ENCODE assay signal across 9 cellular contexts in genomic region chr16:66548868-66549267, GRCh38. TPM values are rescaled to one million over a fixed set of nuclear protein-coding genes. Genes with fewer than 3 reads are reported as not detected.
DNase-seq lines count a peak whose midpoint lies in the region; ATAC-seq and TF ChIP-seq lines count a peak whose summit lies in the region.
"Had no signal": no experiment of that assay in that cellular context is flagged by ENCODE, and none has a peak within 500 bp of the region (broad histone marks: within the 10 kb centered on the region; RNA-seq: fewer than 3 reads in every experiment).

No MANE protein-coding gene starts in this region.

- peak overlapping the region; percentile 62 for H3K4me3 Mint-ChIP-seq in activated T-helper 2 cell treated with anti-CD3 and anti-CD28 coated beads, Interferon-gamma antibody, Interleukin-2, Interleukin-4, amounts not matched to agents 10 μg/mL and 5 μg/mL and 100 μg/mL, durations not matched to agents 14 hours and 24 hours and 36 hours (ENCODE audit: low read depth)

- H3K4me1 ChIP-seq in HUES48 (ENCODE audit: control insufficient read depth, insufficient read depth, low read length) (peaks cover 4% of the 10 kb centered on the region), iPS-18a (ENCODE audit: control insufficient read depth, low read depth, low read length) (peaks cover 5% of the 10 kb centered on the region), spleen (peaks cover 29 to 97% (median 80%) of the 10 kb centered on the region in 6 donors), mucosa of descending colon (ENCODE audit: low read depth) (peaks cover 30% of the 10 kb centered on the region)

- H3K36me3 Mint-ChIP-seq in activated T-helper 2 cell treated with anti-CD3 and anti-CD28 coated beads, Interferon-gamma antibody, Interleukin-2, Interleukin-4, amounts not matched to agents 10 μg/mL and 5 μg/mL and 100 μg/mL, durations not matched to agents 14 hours and 24 hours and 36 hours (ENCODE audit: low read depth), result peaks cover 18% of the 10 kb centered on the region

- H3K27ac ChIP-seq in HUES48 (ENCODE audit: low read depth, low read length) (peak overlapping the region; percentile 89), iPS-18a (ENCODE audit: low read length) (no peak overlapping the region), spleen (peak overlapping the region; percentile 95 to 98 (median 96))

- peak overlapping the region; percentile 85 for H3K27ac Mint-ChIP-seq in activated T-helper 2 cell treated with anti-CD3 and anti-CD28 coated beads, Interferon-gamma antibody, Interleukin-2, Interleukin-4, amounts not matched to agents 10 μg/mL and 5 μg/mL and 100 μg/mL, durations not matched to agents 14 hours and 24 hours and 36 hours

- H3K9ac ChIP-seq in HUES48 (ENCODE audit: low read depth, low read length), result peak overlapping the region; percentile 71
- H3K9ac ChIP-seq in iPS-18a (ENCODE audit: low read length), result peak overlapping the region; percentile 81

- H3K4me1 Mint-ChIP-seq in activated T-helper 2 cell treated with anti-CD3 and anti-CD28 coated beads, Interferon-gamma antibody, Interleukin-2, Interleukin-4, amounts not matched to agents 10 μg/mL and 5 μg/mL and 100 μg/mL, durations not matched to agents 14 hours and 24 hours and 36 hours (ENCODE audit: low read depth), result peaks cover 46% of the 10 kb centered on the region

- no peak for DNase-seq in activated T-helper 2 cell treated with anti-CD3 and anti-CD28 coated beads, Interferon-gamma antibody, Interleukin-2, Interleukin-4, amounts not matched to agents 10 μg/mL and 5 μg/mL and 100 μg/mL, durations not matched to agents 14 hours and 24 hours and 36 hours (ENCODE audit: low spot score)
- no peak for DNase-seq in spleen
- DNase-seq in mucosa of descending colon, result no peak

- no peaks in the 10 kb centered on the region for H3K9me3 Mint-ChIP-seq in activated T-helper 2 cell treated with anti-CD3 and anti-CD28 coated beads, Interferon-gamma antibody, Interleukin-2, Interleukin-4, amounts not matched to agents 10 μg/mL and 5 μg/mL and 100 μg/mL, durations not matched to agents 14 hours and 24 hours and 36 hours

- TF ChIP-seq CTCF in spleen (IDR thresholded peaks at IDR 0.05 in 8 of 11, conservative IDR thresholded peaks at IDR 0.05 in 3 of 11), result no peak
- TF ChIP-seq CTCF in mucosa of descending colon (IDR thresholded peaks at IDR 0.05), result no peak

- H3K9me3 ChIP-seq in HUES48 (ENCODE audit: control insufficient read depth, insufficient read depth, low read length), result no peaks in the 10 kb centered on the region
- no peaks in the 10 kb centered on the region for H3K9me3 ChIP-seq in iPS-18a (ENCODE audit: control insufficient read depth, low read depth, low read length)
- no peaks in the 10 kb centered on the region for H3K9me3 ChIP-seq in spleen
- no peaks in the 10 kb centered on the region for H3K9me3 ChIP-seq in mucosa of descending colon

- H3K27me3 ChIP-seq in HUES48 (ENCODE audit: control insufficient read depth, insufficient read depth, low read length) (peaks cover 21% of the 10 kb centered on the region), iPS-18a (ENCODE audit: control insufficient read depth, insufficient read depth, low read length) (peaks cover 17% of the 10 kb centered on the region), spleen (replicated peaks in 1 of 7) (no peaks in the 10 kb centered on the region)

- 33 to 64% (median 45%) methylated on average over 9 of the region's 9 CpGs for WGBS in spleen, 5 donors

- intact Hi-C loops in activated T-helper 2 cell treated with anti-CD3 and anti-CD28 coated beads, Interferon-gamma antibody, Interleukin-2, Interleukin-4, amounts not matched to agents 10 μg/mL and 5 μg/mL and 100 μg/mL, durations not matched to agents 14 hours and 24 hours and 36 hours (cut with micrococcal nuclease), result no loop called here
- intact Hi-C loops in spleen (cut with DNase I; ENCODE audit: low total_unique reads) (no loop called here), mucosa of descending colon (cut with DNase I, micrococcal nuclease) (no loop called here)

- no peaks in the 10 kb centered on the region for H3K36me3 ChIP-seq in HUES48 (ENCODE audit: control insufficient read depth, insufficient read depth, low read length)
- H3K36me3 ChIP-seq in iPS-18a (ENCODE audit: control insufficient read depth, low read depth, low read length), result no peaks in the 10 kb centered on the region
- peaks cover 0 to 16% (median 0%) of the 10 kb centered on the region in 6 donors for H3K36me3 ChIP-seq in spleen
- H3K36me3 ChIP-seq in mucosa of descending colon (ENCODE audit: low read depth), result no peaks in the 10 kb centered on the region

- ATAC-seq in GM21367 (IDR thresholded peaks at IDR 0.05; ENCODE audit: unreplicated experiment) (no peak), mucosa of descending colon (no peak), GM19395 (IDR thresholded peaks at IDR 0.05; ENCODE audit: unreplicated experiment) (no peak), HG02759 (IDR thresholded peaks at IDR 0.05; ENCODE audit: unreplicated experiment) (no peak)

- no peaks in the 10 kb centered on the region for H3K27me3 Mint-ChIP-seq in activated T-helper 2 cell treated with anti-CD3 and anti-CD28 coated beads, Interferon-gamma antibody, Interleukin-2, Interleukin-4, amounts not matched to agents 10 μg/mL and 5 μg/mL and 100 μg/mL, durations not matched to agents 14 hours and 24 hours and 36 hours (ENCODE audit: low read depth)

- no peak for TF ChIP-seq POLR2A in spleen (IDR thresholded peaks at IDR 0.05)

- H3K4me3 ChIP-seq in HUES48 (ENCODE audit: low read depth, low read length) (peak overlapping the region; percentile 70), iPS-18a (ENCODE audit: low read length) (peak overlapping the region; percentile 78), spleen (peak overlapping the region in 7 of 8 donors; percentile 52 to 73 (median 57)), mucosa of descending colon (no peak overlapping the region)

RNA-seq across cellular contexts. Expression of gene TK2, which starts 1.1 kb away (rescaled TPM):
- 5.9 and 7.3 TPM in 2 replicates for total RNA-seq in activated T-helper 2 cell treated with anti-CD3 and anti-CD28 coated beads, Interferon-gamma antibody, Interleukin-2, Interleukin-4, amounts not matched to agents 10 μg/mL and 5 μg/mL and 100 μg/mL, durations not matched to agents 14 hours and 24 hours and 36 hours
- total RNA-seq in spleen, result 10 to 100 TPM; 21.3 to 56.6 (median 40.1) TPM
- 10 to 100 TPM in 1 of 3 donors, 1 to 10 TPM in 2; 8.3 to 19.8 (median 9.2) TPM for polyA plus RNA-seq in spleen
- total RNA-seq in mucosa of descending colon, result 10 to 100 TPM; 14.4 to 29.4 (median 17.8) TPM

RNA-seq across cellular contexts. Expression of gene CKLF, which starts 3.5 kb away (rescaled TPM):
- total RNA-seq in activated T-helper 2 cell treated with anti-CD3 and anti-CD28 coated beads, Interferon-gamma antibody, Interleukin-2, Interleukin-4, amounts not matched to agents 10 μg/mL and 5 μg/mL and 100 μg/mL, durations not matched to agents 14 hours and 24 hours and 36 hours, result 102 and 110 TPM in 2 replicates
- 100 to 1,000 TPM in 3 of 7 donors, 10 to 100 TPM in 4; 65.5 to 132 (median 76.8) TPM for total RNA-seq in spleen
- polyA plus RNA-seq in spleen, result 10 to 100 TPM; 61.9 to 76.2 (median 74.7) TPM
- total RNA-seq in mucosa of descending colon, result 10 to 100 TPM; 26.9 to 42.0 (median 29.1) TPM

RNA-seq across cellular contexts. Expression of gene CMTM1, which starts 17.4 kb away (rescaled TPM):
- 9.1 and 10.7 TPM in 2 replicates for total RNA-seq in activated T-helper 2 cell treated with anti-CD3 and anti-CD28 coated beads, Interferon-gamma antibody, Interleukin-2, Interleukin-4, amounts not matched to agents 10 μg/mL and 5 μg/mL and 100 μg/mL, durations not matched to agents 14 hours and 24 hours and 36 hours
- total RNA-seq in spleen (10 to 100 TPM in 4 of 7 donors, 1 to 10 TPM in 3; 1.4 to 19.0 (median 10.7) TPM), mucosa of descending colon (1 to 10 TPM; 3.1 to 6.1 (median 4.8) TPM)
- polyA plus RNA-seq in spleen, result 1 to 10 TPM in 1 of 3 donors, under 1 TPM in 2; 0.15 to 1.3 (median 0.33) TPM

RNA-seq across cellular contexts. Expression of gene CMTM2, which starts 30.4 kb away (rescaled TPM):
- 0.30 and 0.53 TPM in 2 replicates for total RNA-seq in activated T-helper 2 cell treated with anti-CD3 and anti-CD28 coated beads, Interferon-gamma antibody, Interleukin-2, Interleukin-4, amounts not matched to agents 10 μg/mL and 5 μg/mL and 100 μg/mL, durations not matched to agents 14 hours and 24 hours and 36 hours
- 10 to 100 TPM in 4 of 7 donors, 1 to 10 TPM in 3; 3.3 to 54.6 (median 12.1) TPM for total RNA-seq in spleen
- polyA plus RNA-seq in spleen, result 1 to 10 TPM in 2 of 3 donors, under 1 TPM in 1; 0.70 to 8.7 (median 5.8) TPM
- total RNA-seq in mucosa of descending colon, result under 1 TPM in 1 of 3 donors, not detected in 2; 0.46 TPM
- total RNA-seq: glomerular endothelial cell had no signal

RNA-seq across cellular contexts. Expression of gene CMTM3, which starts 55.6 kb away (rescaled TPM):
- total RNA-seq in activated T-helper 2 cell treated with anti-CD3 and anti-CD28 coated beads, Interferon-gamma antibody, Interleukin-2, Interleukin-4, amounts not matched to agents 10 μg/mL and 5 μg/mL and 100 μg/mL, durations not matched to agents 14 hours and 24 hours and 36 hours, result 90.6 and 96.4 TPM in 2 replicates
- total RNA-seq in spleen (10 to 100 TPM; 37.6 to 53.1 (median 41.9) TPM), mucosa of descending colon (10 to 100 TPM in 1 of 3 donors, 1 to 10 TPM in 2; 3.1 to 15.9 (median 9.3) TPM)
- polyA plus RNA-seq in spleen, result 10 to 100 TPM; 16.2 to 25.0 (median 23.4) TPM
